ENCODE assay signal across 20 cellular contexts in genomic region chr18:3035635-3036034, GRCh38. TPM values are rescaled to one million over a fixed set of nuclear protein-coding genes. Genes with fewer than 3 reads are reported as not detected.
DNase-seq lines count a peak whose midpoint lies in the region; ATAC-seq, FAIRE-seq and TF ChIP-seq lines count a peak whose summit lies in the region.
"Had no signal": no experiment of that assay in that cellular context is flagged by ENCODE, and none has a peak within 500 bp of the region (broad histone marks: within the 10 kb centered on the region; RNA-seq: fewer than 3 reads in every experiment).

No MANE protein-coding gene starts in this region.

- H3K4me1 ChIP-seq in ES-I3 (ENCODE audit: insufficient read depth, low read length): peaks cover 7% of the 10 kb centered on the region; the same call in 1 of the 2 replicates
- no peaks in the 10 kb centered on the region for H3K4me1 ChIP-seq in endodermal cell (ENCODE audit: control insufficient read depth, insufficient read depth, low read length)
- H3K4me1 ChIP-seq: BE2C had no signal

- H3K27ac ChIP-seq in endodermal cell (ENCODE audit: low read depth, low read length): no peak overlapping the region

- H3K9me3 Mint-ChIP-seq in endodermal cell: peaks cover 4% of the 10 kb centered on the region
- no peaks in the 10 kb centered on the region for H3K9me3 Mint-ChIP-seq in stimulated activated memory B cell treated with anti-CD40 and anti-IgM and Interleukin-4, amounts not matched to agents 10 μg/mL and 1 μg/mL and 100 μg/mL, for 72 hours
- H3K9me3 Mint-ChIP-seq: CD8-positive, alpha-beta memory T cell; H9 had no signal

- H3K9ac ChIP-seq in ES-I3 (ENCODE audit: low read depth, low read length) (peak overlapping the region; percentile 3; the same call in 1 of the 2 replicates), endodermal cell (ENCODE audit: extremely low read depth, low read length, poor library complexity, severe bottlenecking) (no peak overlapping the region)

- ATAC-seq in stimulated activated memory B cell treated with anti-CD40 and anti-IgM and Interleukin-4, amounts not matched to agents 10 μg/mL and 1 μg/mL and 100 μg/mL, for 72 hours: no peak
- ATAC-seq in activated CD4-positive, CD25-positive, alpha-beta regulatory T cell treated with anti-CD3 and anti-CD28 coated beads, Interleukin-2, amount 50 U/mL, for 24 hours: no peak
- no peak for ATAC-seq in HG02852 (IDR thresholded peaks at IDR 0.05; ENCODE audit: unreplicated experiment)
- ATAC-seq: K562 had no signal

- no peaks in the 10 kb centered on the region for H3K27me3 Mint-ChIP-seq in endodermal cell (ENCODE audit: insufficient read depth)
- no peaks in the 10 kb centered on the region for H3K27me3 Mint-ChIP-seq in stimulated activated memory B cell treated with anti-CD40 and anti-IgM and Interleukin-4, amounts not matched to agents 10 μg/mL and 1 μg/mL and 100 μg/mL, for 72 hours

- DNase-seq in GM12891 (ENCODE audit: insufficient read length, low spot score): no peak
- peak; percentile 13 for DNase-seq in endodermal cell
- DNase-seq: ACHN; BE2C; C1 segment of cervical spinal cord; CD4-positive, CD25-positive, alpha-beta regulatory T cell; CD8-positive, alpha-beta memory T cell; COR-L47; DMS 273 treated with DMSO at 0.1 percent for 48 hours; DND-41; EL; H9 had no signal

- H3K4me3 Mint-ChIP-seq in endodermal cell: no peak overlapping the region
- H3K4me3 Mint-ChIP-seq in stimulated activated memory B cell treated with anti-CD40 and anti-IgM and Interleukin-4, amounts not matched to agents 10 μg/mL and 1 μg/mL and 100 μg/mL, for 72 hours: no peak overlapping the region
- H3K4me3 Mint-ChIP-seq: CD4-positive, CD25-positive, alpha-beta regulatory T cell; CD8-positive, alpha-beta memory T cell; H9 had no signal

- H3K27me3 ChIP-seq in endodermal cell (ENCODE audit: control insufficient read depth, insufficient read depth, low read length, poor library complexity, severe bottlenecking): no peaks in the 10 kb centered on the region
- H3K27me3 ChIP-seq: BE2C had no signal

- H3K36me3 Mint-ChIP-seq in endodermal cell (ENCODE audit: low read depth): no peaks in the 10 kb centered on the region
- no peaks in the 10 kb centered on the region for H3K36me3 Mint-ChIP-seq in stimulated activated memory B cell treated with anti-CD40 and anti-IgM and Interleukin-4, amounts not matched to agents 10 μg/mL and 1 μg/mL and 100 μg/mL, for 72 hours
- H3K36me3 Mint-ChIP-seq: CD4-positive, CD25-positive, alpha-beta regulatory T cell had no signal

- no peak for FAIRE-seq in GM12891 (lab: Jason Lieb, UNC)
- FAIRE-seq: A204.1, G401.6, H1, K562 had no signal

- TF ChIP-seq CTCF in endodermal cell (conservative IDR thresholded peaks at IDR 0.05): no peak

- no peak overlapping the region for H3K4me3 ChIP-seq in endodermal cell (ENCODE audit: low read length)
- H3K4me3 ChIP-seq: K562 had no signal

- no peaks in the 10 kb centered on the region for H3K9me3 ChIP-seq in ES-I3 (ENCODE audit: control insufficient read depth, insufficient read depth, low read length)
- H3K9me3 ChIP-seq in endodermal cell (ENCODE audit: control insufficient read depth, low read length): no peaks in the 10 kb centered on the region
- H3K9me3 ChIP-seq: BE2C had no signal

- H3K36me3 ChIP-seq in ES-I3 (ENCODE audit: insufficient read depth, low read length) (no peaks in the 10 kb centered on the region), endodermal cell (ENCODE audit: control insufficient read depth, insufficient read depth, low read length) (no peaks in the 10 kb centered on the region)
- H3K36me3 ChIP-seq: BE2C had no signal

- H3K4me1 Mint-ChIP-seq in endodermal cell: peaks cover 5% of the 10 kb centered on the region
- H3K4me1 Mint-ChIP-seq in stimulated activated memory B cell treated with anti-CD40 and anti-IgM and Interleukin-4, amounts not matched to agents 10 μg/mL and 1 μg/mL and 100 μg/mL, for 72 hours: peaks cover 6% of the 10 kb centered on the region

- no peak overlapping the region for H3K27ac Mint-ChIP-seq in endodermal cell
- peak overlapping the region; percentile 40 for H3K27ac Mint-ChIP-seq in stimulated activated memory B cell treated with anti-CD40 and anti-IgM and Interleukin-4, amounts not matched to agents 10 μg/mL and 1 μg/mL and 100 μg/mL, for 72 hours
- H3K27ac Mint-ChIP-seq: CD4-positive, CD25-positive, alpha-beta regulatory T cell had no signal

- no peak for TF ChIP-seq POLR2A in GM12891 (IDR thresholded peaks at IDR 0.05; ENCODE audit: low read depth, low read length)

- WGBS in endodermal cell (ENCODE audit: insufficient coverage in 1 of 2, insufficient read length in 1 of 2), 2 experiments: 97 to 98% methylated on average over 4 to 5 of the region's 5 CpGs

TF ChIP-seq in GM12891, 5 proteins besides CTCF, POLR2A, EP300 and RAD21:
- TF ChIP-seq SPI1 (IDR thresholded peaks at IDR 0.05; ENCODE audit: low read depth, low read length) (no peak), PAX5 (IDR thresholded peaks at IDR 0.05; ENCODE audit: insufficient read depth, low read length, severe bottlenecking) (peak; percentile 71), POLR2AphosphoS5 (IDR thresholded peaks at IDR 0.05; ENCODE audit: low read depth, low read length) (no peak)

RNA-seq across cellular contexts. Expression of gene LPIN2, which starts 22.7 kb away (rescaled TPM):
- 13.3 TPM for polyA plus RNA-seq in GM12891 (2012; ENCODE audit: low read depth, missing spikeins)
- total RNA-seq in endodermal cell: 10 to 100 TPM; 22.9 to 31.8 TPM
- 22.0 TPM for polyA plus RNA-seq in endodermal cell (2013, experiment 1 of 2)
- polyA plus RNA-seq in endodermal cell (2013, experiment 2 of 2): 24.4 TPM
